Comparison of ENCODE assay signal across 8 cellular contexts in the genomic region with DNA sequence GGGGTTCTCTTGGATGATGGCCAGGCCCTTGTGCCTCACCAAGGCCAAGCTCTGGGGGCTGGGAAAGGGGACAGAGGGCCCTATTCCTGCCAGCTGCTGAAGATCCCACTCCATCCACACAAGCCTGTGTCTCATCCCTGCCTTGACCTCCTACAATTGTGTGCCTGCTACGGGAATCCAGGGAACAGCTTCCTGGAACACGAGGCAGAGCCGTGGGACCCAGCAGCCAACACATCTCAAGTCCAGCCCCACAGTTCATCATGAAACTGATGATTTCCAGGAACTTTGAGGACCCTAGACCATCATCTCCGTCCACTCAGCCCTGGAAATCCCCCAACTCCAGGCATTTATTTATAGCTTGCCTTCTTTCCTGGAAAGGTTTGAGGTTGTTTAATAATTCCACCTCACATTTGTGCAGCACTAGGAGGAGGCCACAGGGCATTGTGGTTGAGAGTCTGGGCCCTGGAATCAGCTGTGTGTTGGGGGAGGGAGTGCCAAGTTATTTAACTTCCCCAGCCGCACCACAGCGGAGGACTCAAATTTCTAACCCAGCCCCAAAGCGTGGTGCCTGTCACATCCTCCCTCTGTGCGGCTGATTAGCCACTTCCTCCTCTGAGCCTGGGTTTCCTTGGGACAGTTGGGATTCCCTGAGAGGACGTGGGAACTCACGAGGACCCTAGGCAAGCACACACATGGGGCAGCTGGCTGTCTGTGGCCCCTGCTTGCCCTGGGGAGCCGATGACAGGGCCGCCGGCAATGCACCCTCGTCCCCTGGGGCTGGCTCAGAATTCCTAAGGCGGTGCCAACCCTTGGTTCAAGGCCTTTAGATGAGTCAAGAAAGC. TPM values are rescaled to one million over a fixed set of nuclear protein-coding genes. Genes with fewer than 3 reads are reported as not detected.
DNase-seq lines count a peak whose midpoint lies in the region; ATAC-seq and TF ChIP-seq lines count a peak whose summit lies in the region.

No MANE protein-coding gene starts in this region.

- intact Hi-C loops in natural killer cell (cut with micrococcal nuclease), result no loop called here
- intact Hi-C loops in CD4-positive, alpha-beta memory T cell (cut with micrococcal nuclease), result no loop called here

- no peak overlapping the region for H3K27ac Mint-ChIP-seq in T-helper 2 cell treated with Interferon-gamma antibody and Interleukin-4, amounts not matched to agents 5 μg/mL and 100 μg/mL, for 36 hours
- H3K27ac Mint-ChIP-seq in natural killer cell, result peak overlapping the region; percentile 45 to 75
- no peak overlapping the region for H3K27ac Mint-ChIP-seq in progenitor cell of endocrine pancreas
- H3K27ac Mint-ChIP-seq in CD4-positive, alpha-beta memory T cell, result peak overlapping the region in 2 of 7 donors; percentile 19 to 36

- CTCF ChIA-PET in CD4-positive, alpha-beta memory T cell (lab: Charles Lee; ENCODE audit: partially characterized antibody), result interaction anchor here (1.2 to 1.3 kb wide), 2 partner anchors 10 to 12 kb away, joined by 3 to 6 read pairs; no protein-coding TSS in a partner anchor

- no peaks in the 10 kb centered on the region for H3K4me1 ChIP-seq in CD4-positive, alpha-beta memory T cell (ENCODE audit: insufficient read depth, low read length)

- no peak for TF ChIP-seq CTCF in fibroblast of mammary gland (conservative IDR thresholded peaks at IDR 0.05; ENCODE audit: control insufficient read depth, insufficient read depth, low read depth, low read length)
- TF ChIP-seq CTCF in natural killer cell (IDR thresholded peaks at IDR 0.05), result no peak
- no peak for TF ChIP-seq CTCF in progenitor cell of endocrine pancreas (IDR thresholded peaks at IDR 0.05; ENCODE audit: unreplicated experiment)

- no peaks in the 10 kb centered on the region for H3K36me3 Mint-ChIP-seq in T-helper 2 cell treated with Interferon-gamma antibody and Interleukin-4, amounts not matched to agents 5 μg/mL and 100 μg/mL, for 36 hours (ENCODE audit: low read depth)
- H3K36me3 Mint-ChIP-seq in natural killer cell (no peaks in the 10 kb centered on the region), progenitor cell of endocrine pancreas (ENCODE audit: insufficient read depth) (no peaks in the 10 kb centered on the region)
- no peaks in the 10 kb centered on the region for H3K36me3 Mint-ChIP-seq in CD4-positive, alpha-beta memory T cell

- no peaks in the 10 kb centered on the region for H3K9me3 Mint-ChIP-seq in T-helper 2 cell treated with Interferon-gamma antibody and Interleukin-4, amounts not matched to agents 5 μg/mL and 100 μg/mL, for 36 hours
- H3K9me3 Mint-ChIP-seq in natural killer cell (no peaks in the 10 kb centered on the region), progenitor cell of endocrine pancreas (ENCODE audit: low read depth) (no peaks in the 10 kb centered on the region)
- no peaks in the 10 kb centered on the region for H3K9me3 Mint-ChIP-seq in CD4-positive, alpha-beta memory T cell

- no peaks in the 10 kb centered on the region for H3K9me3 ChIP-seq in CD4-positive, alpha-beta memory T cell (ENCODE audit: control insufficient read depth in 1 of 2, low read length in 2 of 2)

- POLR2A ChIA-PET in CD4-positive, alpha-beta memory T cell (lab: Charles Lee; ENCODE audit: partially characterized antibody), result no interaction called here

- no peak overlapping the region for H3K4me3 ChIP-seq in fibroblast of mammary gland (ENCODE audit: control insufficient read depth, low read depth, low read length)
- H3K4me3 ChIP-seq in CD4-positive, alpha-beta memory T cell (ENCODE audit: low read length in 2 of 2), result no peak overlapping the region

- peaks cover 4% of the 10 kb centered on the region for H3K4me1 Mint-ChIP-seq in T-helper 2 cell treated with Interferon-gamma antibody and Interleukin-4, amounts not matched to agents 5 μg/mL and 100 μg/mL, for 36 hours (ENCODE audit: low read depth)
- H3K4me1 Mint-ChIP-seq in natural killer cell, result peaks cover 14 to 44% of the 10 kb centered on the region in 2 donors
- peaks cover 6% of the 10 kb centered on the region for H3K4me1 Mint-ChIP-seq in progenitor cell of endocrine pancreas (ENCODE audit: low read depth)
- H3K4me1 Mint-ChIP-seq in CD4-positive, alpha-beta memory T cell, result no peaks in the 10 kb centered on the region

- H3K4me3 Mint-ChIP-seq in T-helper 2 cell treated with Interferon-gamma antibody and Interleukin-4, amounts not matched to agents 5 μg/mL and 100 μg/mL, for 36 hours, result no peak overlapping the region
- H3K4me3 Mint-ChIP-seq in natural killer cell (peak overlapping the region; percentile 17), progenitor cell of endocrine pancreas (ENCODE audit: low read depth) (no peak overlapping the region)
- H3K4me3 Mint-ChIP-seq in CD4-positive, alpha-beta memory T cell, result no peak overlapping the region

- no peaks in the 10 kb centered on the region for H3K36me3 ChIP-seq in CD4-positive, alpha-beta memory T cell (ENCODE audit: insufficient read depth, low read length)

- H3K27ac ChIP-seq in CD4-positive, alpha-beta memory T cell (ENCODE audit: low read depth, low read length), result no peak overlapping the region

- DNase-seq in COLO829 (ENCODE audit: low spot score) (peak; percentile 73), fibroblast of mammary gland (ENCODE audit: low read depth) (peak; percentile 70), natural killer cell (peak; percentile 39), progenitor cell of endocrine pancreas (ENCODE audit: low spot score, unreplicated experiment) (no peak)
- peak; percentile 4 for DNase-seq in T-helper 2 cell treated with Interferon-gamma antibody and Interleukin-4, amounts not matched to agents 5 μg/mL and 100 μg/mL, for 36 hours (ENCODE audit: low spot score)
- DNase-seq in CD4-positive, alpha-beta memory T cell, result no peak
- DNase-seq in stimulated activated CD4-positive, alpha-beta T cell treated with anti-CD3 and anti-CD28 coated beads, Interleukin-1b, Interleukin-23, amount 100 ng/mL, for 48 hours, result no peak

- peaks cover 4% of the 10 kb centered on the region for H3K27me3 Mint-ChIP-seq in T-helper 2 cell treated with Interferon-gamma antibody and Interleukin-4, amounts not matched to agents 5 μg/mL and 100 μg/mL, for 36 hours (ENCODE audit: low read depth)
- H3K27me3 Mint-ChIP-seq in natural killer cell (ENCODE audit: low read depth in 2 of 2) (no peaks in the 10 kb centered on the region), progenitor cell of endocrine pancreas (no peaks in the 10 kb centered on the region)
- peaks cover 4 to 7% of the 10 kb centered on the region in 2 donors for H3K27me3 Mint-ChIP-seq in CD4-positive, alpha-beta memory T cell

- peak; percentile 59 for ATAC-seq in HG03432 (IDR thresholded peaks at IDR 0.05; ENCODE audit: unreplicated experiment)
- ATAC-seq in natural killer cell, result peak; percentile 46 to 87 (median 75)

- H3K27me3 ChIP-seq in CD4-positive, alpha-beta memory T cell (ENCODE audit: insufficient read depth, low read length), result peaks cover 5% of the 10 kb centered on the region

RNA-seq across cellular contexts. Expression of gene GGTA1, which starts 58.2 kb away (rescaled TPM):
- total RNA-seq in natural killer cell (under 1 TPM; 0.23 to 0.87 (median 0.55) TPM), progenitor cell of endocrine pancreas (not detected in 2 replicates)
- not detected for total RNA-seq in CD4-positive, alpha-beta memory T cell
- not detected for polyA plus RNA-seq in CD4-positive, alpha-beta memory T cell

Comparison
In these comparisons a context has a peak if more than half of its experiments do, and no peak if none do; other contexts are left out.
1. DNase-seq: peak in COLO829 (single experiment), T-helper 2 cell treated with Interferon-gamma antibody and Interleukin-4, amounts not matched to agents 5 μg/mL and 100 μg/mL, for 36 hours (single experiment), fibroblast of mammary gland (single experiment) and natural killer cell (single experiment); none in progenitor cell of endocrine pancreas (single experiment), CD4-positive, alpha-beta memory T cell (0 of 5) and stimulated activated CD4-positive, alpha-beta T cell treated with anti-CD3 and anti-CD28 coated beads, Interleukin-1b, Interleukin-23, amount 100 ng/mL, for 48 hours (single experiment).
2. H3K27ac Mint-ChIP-seq: peak in natural killer cell (2 of 2); none in T-helper 2 cell treated with Interferon-gamma antibody and Interleukin-4, amounts not matched to agents 5 μg/mL and 100 μg/mL, for 36 hours (single experiment) and progenitor cell of endocrine pancreas (single experiment).